ENCODE assay signal across 18 cellular contexts in the genomic region with DNA sequence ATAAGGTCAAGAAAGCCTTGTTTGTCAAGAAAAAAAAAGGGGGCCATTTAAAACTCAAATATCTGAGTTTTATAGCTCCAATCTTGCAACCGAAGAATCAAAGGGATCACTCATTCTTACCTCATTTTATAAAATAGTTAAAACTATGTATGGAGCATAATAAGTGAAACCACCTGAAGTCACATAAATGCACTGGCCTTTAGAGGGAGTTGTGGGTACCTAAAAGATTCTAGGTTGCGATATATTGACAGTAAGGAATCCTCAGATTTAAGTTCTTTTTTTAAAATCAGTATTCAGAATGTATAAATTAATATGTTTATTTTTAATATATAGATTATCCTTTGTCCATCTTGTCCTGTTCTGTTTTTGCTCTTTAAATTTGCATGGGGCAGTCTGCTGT. TPM values are rescaled to one million over a fixed set of nuclear protein-coding genes. Genes with fewer than 3 reads are reported as not detected.
A peak's percentile ranks its signal among the peaks of the same experiment; 100 is the strongest.
DNase-seq lines count a peak whose midpoint lies in the region; ATAC-seq and TF ChIP-seq lines count a peak whose summit lies in the region.
"Had no signal": no experiment of that assay in that cellular context is flagged by ENCODE, and none has a peak within 500 bp of the region (broad histone marks: within the 10 kb centered on the region; RNA-seq: fewer than 3 reads in every experiment).

No MANE protein-coding gene starts in this region.

- no peaks in the 10 kb centered on the region for H3K9me3 ChIP-seq in hepatocyte (ENCODE audit: low read depth)
- no peaks in the 10 kb centered on the region for H3K9me3 ChIP-seq in smooth muscle cell (replicated peaks; ENCODE audit: low read depth)
- H3K9me3 ChIP-seq: tibial nerve had no signal

- H3K79me2 ChIP-seq in hepatocyte (peaks cover 65% of the 10 kb centered on the region), smooth muscle cell (ENCODE audit: low read depth) (peaks cover 61% of the 10 kb centered on the region)

- no peak for DNase-seq in astrocyte of the spinal cord (ENCODE audit: low read depth, low spot score)
- no peak for DNase-seq in hepatocyte (ENCODE audit: low spot score)
- DNase-seq in smooth muscle cell (lab: John Stamatoyannopoulos, UW; ENCODE audit: unreplicated experiment) = no peak
- no peak for DNase-seq in HUDEP-2 (lab: John Stamatoyannopoulos, UW; ENCODE audit: unreplicated experiment in 76 of 76)
- DNase-seq: activated CD4-positive, alpha-beta T cell treated with anti-CD3 and anti-CD28 coated beads, Interleukin-2, amount 10 ng/mL, durations not matched to agents 7 days and 5 days; activated effector memory CD4-positive, alpha-beta T cell treated with anti-CD3 and anti-CD28 coated beads, Interleukin-2, amount 50 U/mL, for 16 hours; effector memory CD8-positive, alpha-beta T cell; KG1; NCI-H2029; NCI-H510A; Right ventricle myocardium superior; stimulated activated naive CD8-positive, alpha-beta T cell treated with anti-CD3 and anti-CD28 coated beads, Interleukin-15, Interleukin-2, amounts not matched to agents 100 U/mL and 50 U/mL, for 24 hours; T-cell had no signal

- H3K9me2 ChIP-seq in hepatocyte (replicated peaks; ENCODE audit: insufficient read depth) = no peaks in the 10 kb centered on the region

- H3K9ac ChIP-seq in smooth muscle cell (ENCODE audit: low read depth) = no peak overlapping the region

- H3K4me2 ChIP-seq in hepatocyte (peak overlapping the region; percentile 76), smooth muscle cell (no peak overlapping the region)

- H3K27me3 ChIP-seq in hepatocyte (no peaks in the 10 kb centered on the region), smooth muscle cell (ENCODE audit: low read depth) (no peaks in the 10 kb centered on the region)
- H3K27me3 ChIP-seq: tibial nerve had no signal

- H2AFZ ChIP-seq in hepatocyte (no peak overlapping the region), smooth muscle cell (ENCODE audit: low read depth) (no peak overlapping the region)

- H4K20me1 ChIP-seq in hepatocyte (ENCODE audit: insufficient read depth, poor library complexity, severe bottlenecking) (no peaks in the 10 kb centered on the region), smooth muscle cell (ENCODE audit: low read depth) (no peaks in the 10 kb centered on the region)

- H3K4me1 ChIP-seq in hepatocyte (ENCODE audit: insufficient read depth) (peaks cover 31% of the 10 kb centered on the region), smooth muscle cell (ENCODE audit: low read depth) (peaks cover 36% of the 10 kb centered on the region)

- H3K27ac ChIP-seq in hepatocyte = peak overlapping the region; percentile 92
- no peak overlapping the region for H3K27ac ChIP-seq in smooth muscle cell (ENCODE audit: low read depth)
- H3K27ac ChIP-seq: tibial nerve had no signal

- WGBS in hepatocyte (ENCODE audit: low lambda C conversion rate, missing lambda C conversion rate) = 71% methylated on average over 2 of the region's 2 CpGs
- 79% methylated on average over 2 of the region's 2 CpGs for WGBS in smooth muscle cell (ENCODE audit: low lambda C conversion rate)

- TF ChIP-seq CTCF in LNCAP (IDR thresholded peaks at IDR 0.05) (peak; percentile 39; the same call in 1 of the 2 replicates), astrocyte of the spinal cord (IDR thresholded peaks at IDR 0.05; ENCODE audit: low read depth, low read length) (peak; percentile 34), hepatocyte (IDR thresholded peaks at IDR 0.05; ENCODE audit: poor library complexity) (peak; percentile 34), smooth muscle cell (IDR thresholded peaks at IDR 0.05; ENCODE audit: borderline replicate concordance, insufficient read depth, poor library complexity, severe bottlenecking) (peak; percentile 9)

- no peaks in the 10 kb centered on the region for H3F3A ChIP-seq in smooth muscle cell (ENCODE audit: low read depth)

- H3K4me3 ChIP-seq in astrocyte of the spinal cord (ENCODE audit: low read depth, low read length) = no peak overlapping the region
- H3K4me3 ChIP-seq in hepatocyte = no peak overlapping the region
- no peak overlapping the region for H3K4me3 ChIP-seq in smooth muscle cell
- H3K4me3 ChIP-seq: tibial nerve had no signal

- in situ Hi-C loops in astrocyte of the spinal cord (cut with HindIII; ENCODE audit: low sequenced_read_pairs) = no loop called here

- ATAC-seq in GM19452 (IDR thresholded peaks at IDR 0.05; ENCODE audit: unreplicated experiment) = no peak
- ATAC-seq in HG02588 (IDR thresholded peaks at IDR 0.05; ENCODE audit: unreplicated experiment) = no peak
- ATAC-seq: effector memory CD8-positive, alpha-beta T cell; natural killer cell treated with Interleukin-12 subunit alpha and Interleukin-12 subunit beta and Interleukin-15 and Interleukin-18, amount 100 ng/mL, for 72 hours; stimulated activated naive CD8-positive, alpha-beta T cell treated with anti-CD3 and anti-CD28 coated beads, Interleukin-15, Interleukin-2, amounts not matched to agents 100 U/mL and 50 U/mL, for 24 hours; T-cell had no signal

- H3K36me3 ChIP-seq in hepatocyte (replicated peaks; ENCODE audit: insufficient read depth, low read depth) = no peaks in the 10 kb centered on the region
- H3K36me3 ChIP-seq in smooth muscle cell (ENCODE audit: low read depth) = no peaks in the 10 kb centered on the region
- H3K36me3 ChIP-seq: tibial nerve had no signal

RNA-seq across cellular contexts. Expression of a gene that starts 3.4 kb away (rescaled TPM):
- total RNA-seq in hepatocyte (60.7 and 71.3 TPM in 2 replicates), smooth muscle cell (27.7 and 40.0 TPM in 2 replicates)
- polyA plus RNA-seq in hepatocyte (20.7 and 23.5 TPM in 2 replicates), smooth muscle cell (13.8 and 16.2 TPM in 2 replicates)
- total RNA-seq: activated CD4-positive, alpha-beta T cell treated with anti-CD3 and anti-CD28 coated beads, Interleukin-2, amount 10 ng/mL, durations not matched to agents 7 days and 5 days; natural killer cell treated with Interleukin-12 subunit alpha and Interleukin-12 subunit beta and Interleukin-15 and Interleukin-18, amount 100 ng/mL, for 72 hours had no signal
